ENCODE assay signal across 30 cellular contexts in the genomic region with DNA sequence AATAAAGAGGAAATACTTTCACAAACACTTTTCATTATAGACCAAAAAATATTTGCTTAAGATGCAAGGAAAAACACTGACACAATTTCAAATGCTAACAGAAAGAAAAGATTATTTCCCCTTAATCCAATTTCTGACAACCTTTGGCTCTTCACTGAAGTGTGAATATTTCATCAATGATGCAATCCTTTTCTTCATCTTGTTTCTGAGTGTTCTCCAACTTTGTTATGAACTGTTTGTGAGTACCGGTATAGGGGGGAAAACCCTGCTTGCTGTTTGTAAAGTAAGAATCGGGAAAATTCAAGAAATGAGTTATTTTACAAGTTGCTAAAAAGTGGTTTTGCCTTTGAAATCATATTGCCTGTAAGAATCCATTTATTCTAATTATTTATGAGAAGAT.
DNase-seq lines count a peak whose midpoint lies in the region; ATAC-seq, FAIRE-seq and TF ChIP-seq lines count a peak whose summit lies in the region.
"Had no signal": no experiment of that assay in that cellular context is flagged by ENCODE, and none has a peak within 500 bp of the region (broad histone marks: within the 10 kb centered on the region; RNA-seq: fewer than 3 reads in every experiment).

No MANE protein-coding gene starts in this region.

- H3K9me3 ChIP-seq in HepG2 (ENCODE audit: low read length): no peaks in the 10 kb centered on the region
- no peaks in the 10 kb centered on the region for H3K9me3 ChIP-seq in right lobe of liver
- no peaks in the 10 kb centered on the region for H3K9me3 ChIP-seq in endothelial cell of umbilical vein (replicated peaks; ENCODE audit: control insufficient read depth, insufficient read depth, low read length)
- H3K9me3 ChIP-seq in mesenchymal stem cell (ENCODE audit: control insufficient read depth, low read length): no peaks in the 10 kb centered on the region
- no peaks in the 10 kb centered on the region for H3K9me3 ChIP-seq in aorta (ENCODE audit: control insufficient read depth, low read length)
- no peaks in the 10 kb centered on the region for H3K9me3 ChIP-seq in Karpas-422 (ENCODE audit: low read length)
- H3K9me3 ChIP-seq: heart right ventricle, SK-N-SH had no signal

- H3K36me3 ChIP-seq in HepG2 (replicated peaks in 1 of 2; ENCODE audit: control insufficient read depth in 1 of 2, insufficient read depth in 2 of 2, low read length in 2 of 2) (no peaks in the 10 kb centered on the region), right lobe of liver (no peaks in the 10 kb centered on the region), endothelial cell of umbilical vein (ENCODE audit: control insufficient read depth in 2 of 2, extremely low read depth in 1 of 2, insufficient read depth in 2 of 2, low read length in 2 of 2) (no peaks in the 10 kb centered on the region), mesenchymal stem cell (ENCODE audit: control insufficient read depth in 1 of 2, insufficient read depth in 2 of 2, low read depth in 1 of 2, low read length in 2 of 2) (no peaks in the 10 kb centered on the region), aorta (ENCODE audit: control insufficient read depth in 1 of 2, insufficient read depth in 2 of 2, low read length in 1 of 2) (no peaks in the 10 kb centered on the region), Karpas-422 (ENCODE audit: insufficient read depth, low read length) (no peaks in the 10 kb centered on the region)
- H3K36me3 ChIP-seq: heart right ventricle had no signal

- H3K4me1 ChIP-seq in HepG2 (ENCODE audit: insufficient read depth, low read length) (no peaks in the 10 kb centered on the region), right lobe of liver (no peaks in the 10 kb centered on the region), endothelial cell of umbilical vein (ENCODE audit: control insufficient read depth, extremely low read depth, insufficient read depth, low read length) (peaks cover 19% of the 10 kb centered on the region), mesenchymal stem cell (ENCODE audit: control insufficient read depth, insufficient read depth, low read depth, low read length) (no peaks in the 10 kb centered on the region), aorta (ENCODE audit: control insufficient read depth in 1 of 2, insufficient read depth in 2 of 2, low read length in 2 of 2) (no peaks in the 10 kb centered on the region), Karpas-422 (ENCODE audit: low read length) (no peaks in the 10 kb centered on the region)

- no peaks in the 10 kb centered on the region for H3K36me3 Mint-ChIP-seq in activated naive CD4-positive, alpha-beta T cell treated with anti-CD3 and anti-CD28 coated beads, Interleukin-2, amount 10 ng/mL, durations not matched to agents 7 days and 5 days
- H3K36me3 Mint-ChIP-seq: activated naive CD8-positive, alpha-beta T cell treated with anti-CD3 and anti-CD28 coated beads, Interleukin-2, amount 10 ng/mL, durations not matched to agents 7 days and 5 days; naive thymus-derived CD8-positive, alpha-beta T cell; type B pancreatic cell had no signal

- H3K4me3 ChIP-seq in HepG2 (replicated peaks in 1 of 3; ENCODE audit: insufficient read depth in 1 of 3, low read depth in 2 of 3, low read length in 3 of 3) (no peak overlapping the region), right lobe of liver (no peak overlapping the region), endothelial cell of umbilical vein (replicated peaks in 1 of 3; ENCODE audit: insufficient read depth in 1 of 3, low read depth in 1 of 3, low read length in 3 of 3) (no peak overlapping the region), mesenchymal stem cell (ENCODE audit: insufficient read depth in 1 of 2, low read depth in 1 of 2, low read length in 2 of 2) (no peak overlapping the region), aorta (ENCODE audit: low read length in 2 of 2) (no peak overlapping the region), Karpas-422 (ENCODE audit: low read length) (no peak overlapping the region)
- H3K4me3 ChIP-seq: heart right ventricle had no signal

- H3K4me2 ChIP-seq in HepG2 (ENCODE audit: low read depth, low read length) (no peak overlapping the region), endothelial cell of umbilical vein (ENCODE audit: insufficient read depth, low read length) (peak overlapping the region; percentile 64), mesenchymal stem cell (ENCODE audit: low read length, poor library complexity, severe bottlenecking) (no peak overlapping the region), Karpas-422 (ENCODE audit: low read depth, low read length, poor library complexity, severe bottlenecking) (no peak overlapping the region)
- H3K4me2 ChIP-seq: SK-N-SH had no signal

- H3K27me3 ChIP-seq in HepG2 (ENCODE audit: control insufficient read depth in 1 of 2, insufficient read depth in 2 of 2, low read length in 2 of 2): no peaks in the 10 kb centered on the region
- no peaks in the 10 kb centered on the region for H3K27me3 ChIP-seq in right lobe of liver
- H3K27me3 ChIP-seq in endothelial cell of umbilical vein (ENCODE audit: control insufficient read depth in 2 of 2, insufficient read depth in 2 of 2, low read length in 2 of 2): no peaks in the 10 kb centered on the region
- H3K27me3 ChIP-seq in mesenchymal stem cell (ENCODE audit: control insufficient read depth in 1 of 2, insufficient read depth in 1 of 2, low read length in 2 of 2): no peaks in the 10 kb centered on the region
- no peaks in the 10 kb centered on the region for H3K27me3 ChIP-seq in aorta (ENCODE audit: control insufficient read depth in 1 of 2, insufficient read depth in 2 of 2, low read length in 1 of 2)
- H3K27me3 ChIP-seq in Karpas-422 (ENCODE audit: low read length): no peaks in the 10 kb centered on the region
- H3K27me3 ChIP-seq: foreskin keratinocyte, heart right ventricle had no signal

- H3K9me1 ChIP-seq in endothelial cell of umbilical vein (replicated peaks; ENCODE audit: control insufficient read depth, extremely low read depth, insufficient read depth, low read length): no peaks in the 10 kb centered on the region

- H2BK15ac ChIP-seq in mesenchymal stem cell (ENCODE audit: low read depth, poor library complexity, severe bottlenecking): no peak overlapping the region

- no peak overlapping the region for H3K4me3 Mint-ChIP-seq in activated naive CD4-positive, alpha-beta T cell treated with anti-CD3 and anti-CD28 coated beads, Interleukin-2, amount 10 ng/mL, durations not matched to agents 7 days and 5 days
- H3K4me3 Mint-ChIP-seq: activated CD8-positive, alpha-beta T cell treated with anti-CD3 and anti-CD28 coated beads, Interleukin-2, amount 10 ng/mL, durations not matched to agents 7 days and 5 days; activated naive CD8-positive, alpha-beta T cell treated with anti-CD3 and anti-CD28 coated beads, Interleukin-2, amount 10 ng/mL, durations not matched to agents 7 days and 5 days; H9; naive thymus-derived CD8-positive, alpha-beta T cell; T-helper 1 cell treated with Interleukin-12 subunit alpha and Interleukin-12 subunit beta and Interleukin-4 antibody, amounts not matched to agents 30 μg/mL and 1 μg/mL, for 36 hours; type B pancreatic cell had no signal

- CTCF ChIA-PET in HepG2 (lab: Yijun Ruan, JAX; ENCODE audit: low intra/inter-chr PET ratio, low total read pairs) (no interaction called here), endothelial cell of umbilical vein (lab: Charles Lee) (interaction anchor here (2.1 to 3.1 kb wide), 2 partner anchors 9 to 13 kb away, joined by 14 to 18 read pairs; no protein-coding TSS in a partner anchor)
- CTCF ChIA-PET in activated naive CD4-positive, alpha-beta T cell treated with anti-CD3 and anti-CD28 coated beads, Interleukin-2, amount 10 ng/mL, durations not matched to agents 7 days and 5 days (lab: Charles Lee): no interaction called here

- POLR2A ChIA-PET in HepG2 (lab: Yijun Ruan, JAX): no interaction called here
- POLR2A ChIA-PET in endothelial cell of umbilical vein (lab: Charles Lee): no interaction called here

- no peak overlapping the region for H3K27ac Mint-ChIP-seq in activated naive CD4-positive, alpha-beta T cell treated with anti-CD3 and anti-CD28 coated beads, Interleukin-2, amount 10 ng/mL, durations not matched to agents 7 days and 5 days
- H3K27ac Mint-ChIP-seq: activated CD8-positive, alpha-beta T cell treated with anti-CD3 and anti-CD28 coated beads, Interleukin-2, amount 10 ng/mL, durations not matched to agents 7 days and 5 days; activated naive CD8-positive, alpha-beta T cell treated with anti-CD3 and anti-CD28 coated beads, Interleukin-2, amount 10 ng/mL, durations not matched to agents 7 days and 5 days; H9; naive thymus-derived CD8-positive, alpha-beta T cell; T-helper 1 cell treated with Interleukin-12 subunit alpha and Interleukin-12 subunit beta and Interleukin-4 antibody, amounts not matched to agents 30 μg/mL and 1 μg/mL, for 36 hours; type B pancreatic cell had no signal

- DNase-seq in HepG2 (ENCODE audit: low spot score) (no peak), right lobe of liver (no peak), endothelial cell of umbilical vein (ENCODE audit: low read depth, low spot score) (peak; percentile 53), mesenchymal stem cell (no peak), aorta (no peak), Karpas-422 (no peak)
- no peak for DNase-seq in activated naive CD4-positive, alpha-beta T cell treated with anti-CD3 and anti-CD28 coated beads, Interleukin-2, amount 10 ng/mL, durations not matched to agents 7 days and 5 days
- DNase-seq: activated CD8-positive, alpha-beta T cell treated with anti-CD3 and anti-CD28 coated beads, Interleukin-2, amount 10 ng/mL, durations not matched to agents 7 days and 5 days; activated effector memory CD4-positive, alpha-beta T cell treated with Interleukin-2 at 50 U/mL for 16 hours; activated naive CD8-positive, alpha-beta T cell treated with anti-CD3 and anti-CD28 coated beads, Interleukin-2, amount 10 ng/mL, durations not matched to agents 7 days and 5 days; activated T-cell treated with anti-CD3 and anti-CD28 coated beads for 4 hours; C1 segment of cervical spinal cord; COR-L47; DMS79; effector CD4-positive, alpha-beta T cell; foreskin keratinocyte; GDM1; H9; heart right ventricle; Kasumi-1; MV-4-11; naive thymus-derived CD8-positive, alpha-beta T cell; NCI-H146; SK-N-SH; stimulated activated CD4-positive, alpha-beta T cell treated with anti-CD3 and anti-CD28 coated beads, Interleukin-12 subunit alpha, Interleukin-12 subunit beta, amount 100 ng/mL, for 4 hours; stimulated activated CD4-positive, alpha-beta T cell treated with anti-CD3 and anti-CD28 coated beads, Interleukin-4, amount 100 ng/mL, for 1 hour; substantia nigra had no signal

- BruUV-seq in HepG2 (replicated peaks; lab: Mats Ljungman, UMichigan) (no TSS peak), endothelial cell of umbilical vein (replicated peaks; lab: Mats Ljungman, UMichigan) (no TSS peak)

- H2BK12ac ChIP-seq in mesenchymal stem cell (ENCODE audit: low read length in 2 of 2): no peak overlapping the region

- H3K4me1 Mint-ChIP-seq in activated naive CD4-positive, alpha-beta T cell treated with anti-CD3 and anti-CD28 coated beads, Interleukin-2, amount 10 ng/mL, durations not matched to agents 7 days and 5 days: no peaks in the 10 kb centered on the region
- H3K4me1 Mint-ChIP-seq: activated naive CD8-positive, alpha-beta T cell treated with anti-CD3 and anti-CD28 coated beads, Interleukin-2, amount 10 ng/mL, durations not matched to agents 7 days and 5 days; naive thymus-derived CD8-positive, alpha-beta T cell had no signal

- dilution Hi-C loops in endothelial cell of umbilical vein (cut with MboI; ENCODE audit: extremely low pct_ligation_motif_present, low sequenced_read_pairs): no loop called here

- no peaks in the 10 kb centered on the region for H3K79me1 ChIP-seq in mesenchymal stem cell (replicated peaks; ENCODE audit: low read length, poor library complexity, severe bottlenecking)

- H3K79me2 ChIP-seq in HepG2 (ENCODE audit: insufficient read depth, low read length) (no peaks in the 10 kb centered on the region), endothelial cell of umbilical vein (ENCODE audit: control insufficient read depth, insufficient read depth, low read length) (no peaks in the 10 kb centered on the region), Karpas-422 (ENCODE audit: low read length) (no peaks in the 10 kb centered on the region)

- H3K9ac ChIP-seq in HepG2 (ENCODE audit: insufficient read depth, low read depth, low read length) (no peak overlapping the region), endothelial cell of umbilical vein (replicated peaks; ENCODE audit: extremely low read depth, insufficient read depth, low read length) (peak overlapping the region; percentile 42), mesenchymal stem cell (ENCODE audit: low read length) (no peak overlapping the region), Karpas-422 (ENCODE audit: low read length) (no peak overlapping the region)
- H3K9ac ChIP-seq: SK-N-SH had no signal

- H2AFZ ChIP-seq in HepG2 (ENCODE audit: low read length) (no peak overlapping the region), endothelial cell of umbilical vein (ENCODE audit: low read depth, low read length) (peak overlapping the region; percentile 68), mesenchymal stem cell (ENCODE audit: low read depth, low read length) (no peak overlapping the region), Karpas-422 (ENCODE audit: low read length) (no peak overlapping the region)

- H3K9me3 Mint-ChIP-seq in activated naive CD4-positive, alpha-beta T cell treated with anti-CD3 and anti-CD28 coated beads, Interleukin-2, amount 10 ng/mL, durations not matched to agents 7 days and 5 days: no peaks in the 10 kb centered on the region
- H3K9me3 Mint-ChIP-seq: activated naive CD8-positive, alpha-beta T cell treated with anti-CD3 and anti-CD28 coated beads, Interleukin-2, amount 10 ng/mL, durations not matched to agents 7 days and 5 days; H9; naive thymus-derived CD8-positive, alpha-beta T cell; T-helper 1 cell treated with Interleukin-12 subunit alpha and Interleukin-12 subunit beta and Interleukin-4 antibody, amounts not matched to agents 30 μg/mL and 1 μg/mL, for 36 hours; type B pancreatic cell had no signal

- H3K27me3 Mint-ChIP-seq in activated naive CD4-positive, alpha-beta T cell treated with anti-CD3 and anti-CD28 coated beads, Interleukin-2, amount 10 ng/mL, durations not matched to agents 7 days and 5 days: no peaks in the 10 kb centered on the region
- H3K27me3 Mint-ChIP-seq: activated naive CD8-positive, alpha-beta T cell treated with anti-CD3 and anti-CD28 coated beads, Interleukin-2, amount 10 ng/mL, durations not matched to agents 7 days and 5 days; naive thymus-derived CD8-positive, alpha-beta T cell; type B pancreatic cell had no signal

- H3K4ac ChIP-seq in mesenchymal stem cell (ENCODE audit: low read depth in 1 of 2, low read length in 2 of 2): no peak overlapping the region

- TF ChIP-seq EP300 in HepG2 (IDR thresholded peaks at IDR 0.05; ENCODE audit: low read depth in 2 of 2, low read length in 2 of 2): no peak
- TF ChIP-seq EP300 in HepG2 (CRISPR knock-in tag; IDR thresholded peaks at IDR 0.05; ENCODE audit: borderline replicate concordance): no peak

- no peak overlapping the region for H3K23ac ChIP-seq in mesenchymal stem cell (ENCODE audit: low read length in 2 of 2)

- 0% methylated on average over 2 of the region's 2 CpGs for WGBS in HepG2 (ENCODE audit: low lambda C conversion rate)
- 54% methylated on average over 2 of the region's 2 CpGs for whole genome bisulfite sequencing in right lobe of liver (ENCODE audit: insufficient coverage, low coverage, low lambda C conversion rate, missing lambda C conversion rate)
- WGBS in mesenchymal stem cell: 73% methylated on average over 2 of the region's 2 CpGs
- WGBS in aorta, 2 donors: 17 to 24% methylated on average over 2 of the region's 2 CpGs

- ATAC-seq in HepG2 (no peak), right lobe of liver (no peak), aorta (ENCODE audit: low FRiP score) (peak; percentile 41), HG03432 (IDR thresholded peaks at IDR 0.05; ENCODE audit: unreplicated experiment) (no peak)
- ATAC-seq: activated CD8-positive, alpha-beta T cell treated with anti-CD3 and anti-CD28 coated beads, Interleukin-2, amount 10 ng/mL, durations not matched to agents 7 days and 5 days; foreskin keratinocyte; naive thymus-derived CD8-positive, alpha-beta T cell had no signal

- in situ Hi-C loops in HepG2 (cut with HindIII; ENCODE audit: extremely low pct_ligation_motif_present, low pct_unique_long_range_greater_than_20kb): no loop called here

- H4K20me1 ChIP-seq in HepG2 (ENCODE audit: insufficient read depth, low read length) (no peaks in the 10 kb centered on the region), endothelial cell of umbilical vein (replicated peaks; ENCODE audit: control insufficient read depth, extremely low read depth, insufficient read depth, low read length) (no peaks in the 10 kb centered on the region), Karpas-422 (ENCODE audit: insufficient read depth, low read depth, low read length) (no peaks in the 10 kb centered on the region)

- no peaks in the 10 kb centered on the region for H3K9me2 ChIP-seq in Karpas-422 (replicated peaks; ENCODE audit: insufficient read depth, low read length)
- H3K9me2 ChIP-seq: SK-N-SH had no signal

- no peak overlapping the region for H4K8ac ChIP-seq in mesenchymal stem cell (ENCODE audit: low read length)

- intact Hi-C loops in HepG2 (cut with micrococcal nuclease; ENCODE audit: unreplicated experiment) (no loop called here), right lobe of liver (cut with DNase I) (loop anchor here in 1 of 2 donors (10.0 kb wide), 1 partner anchor 483 kb away; no protein-coding TSS in a partner anchor), endothelial cell of umbilical vein (cut with micrococcal nuclease) (no loop called here), aorta (cut with DNase I) (no loop called here)

- H2BK5ac ChIP-seq in mesenchymal stem cell (ENCODE audit: low read depth, low read length, poor library complexity, severe bottlenecking): no peak overlapping the region

- no peak for TF ChIP-seq CTCF in HepG2 (CRISPR knock-in tag; IDR thresholded peaks at IDR 0.05)
- no peak for TF ChIP-seq CTCF in right lobe of liver (IDR thresholded peaks at IDR 0.05)
- no peak for TF ChIP-seq CTCF in endothelial cell of umbilical vein (IDR thresholded peaks at IDR 0.05; ENCODE audit: extremely low read depth in 1 of 2, insufficient read depth in 1 of 2, low read depth in 1 of 2, low read length in 2 of 2)

- no peak overlapping the region for H3K27ac ChIP-seq in HepG2 (ENCODE audit: extremely low read length, insufficient read depth, low read length)
- H3K27ac ChIP-seq in right lobe of liver: no peak overlapping the region
- peak overlapping the region; percentile 48 for H3K27ac ChIP-seq in endothelial cell of umbilical vein (ENCODE audit: insufficient read depth, low read depth, low read length)
- peak overlapping the region; percentile 30 for H3K27ac ChIP-seq in mesenchymal stem cell (ENCODE audit: low read length, poor library complexity, severe bottlenecking)
- H3K27ac ChIP-seq in aorta (ENCODE audit: low read depth in 1 of 2, low read length in 2 of 2): no peak overlapping the region
- H3K27ac ChIP-seq in Karpas-422 (ENCODE audit: low read length): no peak overlapping the region
- H3K27ac ChIP-seq: foreskin keratinocyte had no signal

- no peak overlapping the region for H2BK120ac ChIP-seq in mesenchymal stem cell (ENCODE audit: low read depth, low read length)

- TF ChIP-seq POLR2A in HepG2 (IDR thresholded peaks at IDR 0.05; ENCODE audit: insufficient read depth in 1 of 2, low read depth in 2 of 2, low read length in 2 of 2) (no peak), right lobe of liver (IDR thresholded peaks at IDR 0.05) (no peak), endothelial cell of umbilical vein (IDR thresholded peaks at IDR 0.05; ENCODE audit: low read depth, low read length) (no peak)

- H3K14ac ChIP-seq in mesenchymal stem cell (ENCODE audit: low read length in 2 of 2): no peak overlapping the region

- H4K91ac ChIP-seq in mesenchymal stem cell (ENCODE audit: low read length): no peak overlapping the region

- no peak overlapping the region for H3K18ac ChIP-seq in mesenchymal stem cell (ENCODE audit: low read depth in 1 of 2, low read length in 2 of 2)

- no peak for TF ChIP-seq RAD21 in HepG2 (CRISPR knock-in tag; IDR thresholded peaks at IDR 0.05)

- FAIRE-seq in HepG2 (lab: Jason Lieb, UNC): no peak
- peak; percentile 59 for FAIRE-seq in endothelial cell of umbilical vein (lab: Jason Lieb, UNC)

- H2AK5ac ChIP-seq in mesenchymal stem cell (ENCODE audit: low read length, severe bottlenecking): no peak overlapping the region

Comparison
In these comparisons a context has a peak if more than half of its experiments do, and no peak if none do; other contexts are left out.
1. H3K27ac ChIP-seq: peak in endothelial cell of umbilical vein (single experiment) and mesenchymal stem cell (single experiment); none in HepG2 (single experiment), right lobe of liver (0 of 3), aorta (0 of 2) and Karpas-422 (single experiment).